Comparison of ENCODE assay signal across 8 cellular contexts in the genomic region with DNA sequence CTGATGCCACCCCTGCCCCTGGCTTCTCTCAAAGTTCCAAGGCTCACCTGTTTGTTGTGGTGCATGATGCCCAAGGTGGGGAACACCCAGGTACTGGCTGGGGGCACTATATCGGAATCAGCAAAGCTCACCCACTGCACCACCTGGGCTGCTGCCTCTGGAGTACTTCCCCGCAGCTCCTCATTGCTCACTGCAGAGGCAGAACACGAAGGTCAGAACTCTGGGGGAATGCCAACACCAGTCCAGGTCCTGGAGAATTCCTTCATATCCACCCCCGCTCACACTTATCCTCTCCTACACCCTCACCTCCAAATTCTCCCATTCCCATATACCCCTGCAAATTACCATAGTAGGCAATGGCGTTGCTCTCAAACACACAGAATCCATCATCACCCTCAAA. TPM values are rescaled to one million over a fixed set of nuclear protein-coding genes. Genes with fewer than 3 reads are reported as not detected.
A peak's percentile ranks its signal among the peaks of the same experiment; 100 is the strongest.
DNase-seq lines count a peak whose midpoint lies in the region; ATAC-seq, FAIRE-seq and TF ChIP-seq lines count a peak whose summit lies in the region.
"Not testable (repeated sequence)": the region's sequence is repeated elsewhere in the genome, so short reads cannot be mapped to it uniquely, and the experiment has no call there.

No MANE protein-coding gene starts in this region.

- CTCF ChIA-PET in PC-9 (lab: Charles Lee) = interaction anchor here (1.9 kb wide), 1 partner anchor 11 kb away, joined by 5 read pairs; no protein-coding TSS in a partner anchor
- CTCF ChIA-PET in activated CD4-positive, alpha-beta memory T cell treated with anti-CD3 and anti-CD28 coated beads, Interleukin-2, amount 10 ng/mL, durations not matched to agents 7 days and 5 days (lab: Charles Lee) = interaction anchor here (0.9 to 2.6 kb wide), 4 partner anchors 11 to 146 kb away, joined by 3 to 13 read pairs (median 7); no protein-coding TSS in a partner anchor

- not testable (repeated sequence) for H3K9me2 ChIP-seq in PC-9 (ENCODE audit: insufficient read depth)

- not testable (repeated sequence) for H2AFZ ChIP-seq in PC-9; astrocyte (ENCODE audit: low read depth, low read length); fibroblast of lung (ENCODE audit: low read length)

- POLR2A ChIA-PET in PC-9 (lab: Charles Lee; ENCODE audit: unreplicated experiment) = not testable (repeated sequence)
- POLR2A ChIA-PET in activated CD4-positive, alpha-beta memory T cell treated with anti-CD3 and anti-CD28 coated beads, Interleukin-2, amount 10 ng/mL, durations not matched to agents 7 days and 5 days (lab: Charles Lee) = interaction anchor here (1.8 to 6.8 kb wide), 4 partner anchors 15 to 147 kb away, joined by 5 to 130 read pairs (median 16); partner anchors contain the start of gene TUT1

- peak overlapping the region; percentile 96 for H3K9ac ChIP-seq in astrocyte (ENCODE audit: low read length)
- not testable (repeated sequence) for H3K9ac ChIP-seq in fibroblast of lung (ENCODE audit: insufficient read depth, low read length)

- not testable (repeated sequence) for H3K9me3 Mint-ChIP-seq in CD4-positive, CD25-positive, alpha-beta regulatory T cell; activated CD4-positive, alpha-beta memory T cell treated with anti-CD3 and anti-CD28 coated beads, Interleukin-2, amount 10 ng/mL, durations not matched to agents 7 days and 5 days; astrocyte (ENCODE audit: unreplicated experiment); natural killer cell treated with Interleukin-12 subunit alpha and Interleukin-12 subunit beta and Interleukin-15 and Interleukin-18, amount 100 ng/mL, for 72 hours; stimulated activated naive B cell treated with anti-CD40 and anti-IgM and Interleukin-4, amounts not matched to agents 10 μg/mL and 1 μg/mL and 100 μg/mL, for 72 hours

- peaks cover 77% of the 10 kb centered on the region for H3F3A ChIP-seq in PC-9 (ENCODE audit: insufficient read depth, low read depth)

- peaks cover 37% of the 10 kb centered on the region for H3K36me3 Mint-ChIP-seq in CD4-positive, CD25-positive, alpha-beta regulatory T cell
- H3K36me3 Mint-ChIP-seq in activated CD4-positive, alpha-beta memory T cell treated with anti-CD3 and anti-CD28 coated beads, Interleukin-2, amount 10 ng/mL, durations not matched to agents 7 days and 5 days (ENCODE audit: low read depth) = peaks cover 77% of the 10 kb centered on the region
- peaks cover 37% of the 10 kb centered on the region for H3K36me3 Mint-ChIP-seq in astrocyte (ENCODE audit: low read depth, unreplicated experiment)
- peaks cover 45% of the 10 kb centered on the region for H3K36me3 Mint-ChIP-seq in natural killer cell treated with Interleukin-12 subunit alpha and Interleukin-12 subunit beta and Interleukin-15 and Interleukin-18, amount 100 ng/mL, for 72 hours
- H3K36me3 Mint-ChIP-seq in stimulated activated naive B cell treated with anti-CD40 and anti-IgM and Interleukin-4, amounts not matched to agents 10 μg/mL and 1 μg/mL and 100 μg/mL, for 72 hours = peaks cover 62 to 73% of the 10 kb centered on the region in 2 donors

- not testable (repeated sequence) for TF ChIP-seq CTCF in HL-60 (IDR thresholded peaks at IDR 0.05; ENCODE audit: insufficient read depth, low read length); PC-9 (conservative IDR thresholded peaks at IDR 0.05); astrocyte (IDR thresholded peaks at IDR 0.05; ENCODE audit: insufficient read depth, low read depth, low read length); fibroblast of lung (conservative IDR thresholded peaks at IDR 0.05 in 1 of 2, IDR thresholded peaks at IDR 0.05 in 1 of 2; ENCODE audit: low read depth in 1 of 2, low read length in 2 of 2)

- not testable (repeated sequence) for H3K27me3 Mint-ChIP-seq in CD4-positive, CD25-positive, alpha-beta regulatory T cell; activated CD4-positive, alpha-beta memory T cell treated with anti-CD3 and anti-CD28 coated beads, Interleukin-2, amount 10 ng/mL, durations not matched to agents 7 days and 5 days; astrocyte (ENCODE audit: low read depth, unreplicated experiment); natural killer cell treated with Interleukin-12 subunit alpha and Interleukin-12 subunit beta and Interleukin-15 and Interleukin-18, amount 100 ng/mL, for 72 hours; stimulated activated naive B cell treated with anti-CD40 and anti-IgM and Interleukin-4, amounts not matched to agents 10 μg/mL and 1 μg/mL and 100 μg/mL, for 72 hours

- peaks cover 62% of the 10 kb centered on the region for H4K20me1 ChIP-seq in PC-9 (ENCODE audit: insufficient read depth)
- H4K20me1 ChIP-seq in astrocyte (ENCODE audit: insufficient read depth, low read length) = peaks cover 67% of the 10 kb centered on the region
- H4K20me1 ChIP-seq in fibroblast of lung (ENCODE audit: control insufficient read depth, extremely low read depth, insufficient read depth, low read length) = not testable (repeated sequence)

- peak overlapping the region; percentile 7 to 73 (median 31) for H3K27ac Mint-ChIP-seq in CD4-positive, CD25-positive, alpha-beta regulatory T cell
- H3K27ac Mint-ChIP-seq in activated CD4-positive, alpha-beta memory T cell treated with anti-CD3 and anti-CD28 coated beads, Interleukin-2, amount 10 ng/mL, durations not matched to agents 7 days and 5 days = peak overlapping the region; percentile 91
- H3K27ac Mint-ChIP-seq in astrocyte (ENCODE audit: unreplicated experiment) = peak overlapping the region; percentile 16
- peak overlapping the region; percentile 97 to 98 for H3K27ac Mint-ChIP-seq in natural killer cell treated with Interleukin-12 subunit alpha and Interleukin-12 subunit beta and Interleukin-15 and Interleukin-18, amount 100 ng/mL, for 72 hours
- peak overlapping the region; percentile 99 for H3K27ac Mint-ChIP-seq in stimulated activated naive B cell treated with anti-CD40 and anti-IgM and Interleukin-4, amounts not matched to agents 10 μg/mL and 1 μg/mL and 100 μg/mL, for 72 hours

- H3K36me3 ChIP-seq in CD4-positive, CD25-positive, alpha-beta regulatory T cell (ENCODE audit: control insufficient read depth, insufficient read depth, low read length) = peaks cover 54% of the 10 kb centered on the region
- H3K36me3 ChIP-seq in PC-9 (ENCODE audit: low read depth) (peaks cover 61% of the 10 kb centered on the region), astrocyte (ENCODE audit: insufficient read depth, low read length) (peaks cover 36% of the 10 kb centered on the region), fibroblast of lung (ENCODE audit: control insufficient read depth, insufficient read depth, low read length) (peaks cover 17% of the 10 kb centered on the region)

- BruUV-seq in PC-9 (replicated peaks; lab: Mats Ljungman, UMichigan) = not testable (repeated sequence)

- not testable (repeated sequence) for DNase-seq in CD4-positive, CD25-positive, alpha-beta regulatory T cell; HL-60 (ENCODE audit: low read depth in 1 of 2, low spot score in 1 of 2); PC-9; activated CD4-positive, alpha-beta memory T cell treated with anti-CD3 and anti-CD28 coated beads, Interleukin-2, amount 10 ng/mL, durations not matched to agents 7 days and 5 days; astrocyte (ENCODE audit: low read depth); fibroblast of lung (ENCODE audit: low read depth in 2 of 2); natural killer cell treated with Interleukin-12 subunit alpha and Interleukin-12 subunit beta and Interleukin-15 and Interleukin-18, amount 100 ng/mL, for 72 hours (ENCODE audit: low spot score); stimulated activated naive B cell treated with anti-CD40 and anti-IgM and Interleukin-4, amounts not matched to agents 10 μg/mL and 1 μg/mL and 100 μg/mL, for 72 hours

- not testable (repeated sequence) for FAIRE-seq in astrocyte (lab: Jason Lieb, UNC)

- H3K79me2 ChIP-seq in PC-9 (ENCODE audit: low read depth) (peaks cover 87% of the 10 kb centered on the region), astrocyte (ENCODE audit: insufficient read depth, low read length) (peaks cover 96% of the 10 kb centered on the region), fibroblast of lung (ENCODE audit: control insufficient read depth, insufficient read depth, low read length) (peaks cover 75% of the 10 kb centered on the region)

- peaks cover 35% of the 10 kb centered on the region for H3K4me1 ChIP-seq in CD4-positive, CD25-positive, alpha-beta regulatory T cell (ENCODE audit: control insufficient read depth, insufficient read depth, low read length, poor library complexity, severe bottlenecking)
- H3K4me1 ChIP-seq in PC-9 (replicated peaks; ENCODE audit: insufficient read depth) (peaks cover 41% of the 10 kb centered on the region), astrocyte (ENCODE audit: insufficient read depth, low read length) (peaks cover 35% of the 10 kb centered on the region), fibroblast of lung (ENCODE audit: control insufficient read depth, extremely low read depth, insufficient read depth, low read length) (peaks cover 13% of the 10 kb centered on the region)

- H3K9me3 ChIP-seq in CD4-positive, CD25-positive, alpha-beta regulatory T cell (ENCODE audit: control insufficient read depth in 2 of 2, low read length in 2 of 2); PC-9 (ENCODE audit: insufficient read depth, low read depth); astrocyte (ENCODE audit: insufficient read depth, low read depth, low read length); fibroblast of lung (ENCODE audit: control insufficient read depth, insufficient read depth, low read depth, low read length): not testable (repeated sequence)

- not testable (repeated sequence) for ATAC-seq in CD4-positive, CD25-positive, alpha-beta regulatory T cell (ENCODE audit: low read depth in 2 of 2); natural killer cell treated with Interleukin-12 subunit alpha and Interleukin-12 subunit beta and Interleukin-15 and Interleukin-18, amount 100 ng/mL, for 72 hours; stimulated activated naive B cell treated with anti-CD40 and anti-IgM and Interleukin-4, amounts not matched to agents 10 μg/mL and 1 μg/mL and 100 μg/mL, for 72 hours (replicated peaks)

- intact Hi-C loops in PC-9 (cut with micrococcal nuclease; ENCODE audit: unreplicated experiment) = loop anchor here (5.0 kb wide), 1 partner anchor 41 kb away; the partner anchor contains the start of genes EML3 and ROM1

- peaks cover 12 to 72% (median 45%) of the 10 kb centered on the region in 4 donors for H3K4me1 Mint-ChIP-seq in CD4-positive, CD25-positive, alpha-beta regulatory T cell
- H3K4me1 Mint-ChIP-seq in activated CD4-positive, alpha-beta memory T cell treated with anti-CD3 and anti-CD28 coated beads, Interleukin-2, amount 10 ng/mL, durations not matched to agents 7 days and 5 days = peaks cover 70% of the 10 kb centered on the region
- peaks cover 39% of the 10 kb centered on the region for H3K4me1 Mint-ChIP-seq in astrocyte (ENCODE audit: low read depth, unreplicated experiment)
- peaks cover 55 to 56% of the 10 kb centered on the region in 2 donors for H3K4me1 Mint-ChIP-seq in natural killer cell treated with Interleukin-12 subunit alpha and Interleukin-12 subunit beta and Interleukin-15 and Interleukin-18, amount 100 ng/mL, for 72 hours (ENCODE audit: low read depth in 2 of 2)
- H3K4me1 Mint-ChIP-seq in stimulated activated naive B cell treated with anti-CD40 and anti-IgM and Interleukin-4, amounts not matched to agents 10 μg/mL and 1 μg/mL and 100 μg/mL, for 72 hours = peaks cover 46 to 72% of the 10 kb centered on the region in 2 donors

- H3K27me3 ChIP-seq in CD4-positive, CD25-positive, alpha-beta regulatory T cell (ENCODE audit: control insufficient read depth, insufficient read depth, low read length); HL-60 (ENCODE audit: insufficient read depth, poor library complexity, severe bottlenecking); PC-9 (ENCODE audit: insufficient read depth, low read depth); astrocyte (ENCODE audit: insufficient read depth, low read length); fibroblast of lung (ENCODE audit: control insufficient read depth, insufficient read depth, low read length): not testable (repeated sequence)

- H3K4me3 ChIP-seq in CD4-positive, CD25-positive, alpha-beta regulatory T cell (ENCODE audit: low read depth, low read length); fibroblast of lung (replicated peaks in 1 of 4; ENCODE audit: control extremely low read depth in 1 of 4, insufficient read depth in 1 of 4, low read depth in 3 of 4, low read length in 4 of 4): not testable (repeated sequence)
- H3K4me3 ChIP-seq in HL-60 (replicated peaks; ENCODE audit: insufficient read depth, low read length) (peak overlapping the region; percentile 15; the same call in 1 of the 2 replicates), PC-9 (peak overlapping the region; percentile 92; the same call in 1 of the 2 replicates), astrocyte (ENCODE audit: insufficient read depth, low read depth, low read length) (peak overlapping the region; percentile 95)

- H3K4me2 ChIP-seq in PC-9 (peak overlapping the region; percentile 93), astrocyte (ENCODE audit: low read length) (peak overlapping the region; percentile 92), fibroblast of lung (ENCODE audit: extremely low read depth, insufficient read depth, low read length) (peak overlapping the region; percentile 23)

- peak overlapping the region in 3 of 4 donors; percentile 20 to 96 (median 63) for H3K4me3 Mint-ChIP-seq in CD4-positive, CD25-positive, alpha-beta regulatory T cell
- peak overlapping the region; percentile 94 for H3K4me3 Mint-ChIP-seq in activated CD4-positive, alpha-beta memory T cell treated with anti-CD3 and anti-CD28 coated beads, Interleukin-2, amount 10 ng/mL, durations not matched to agents 7 days and 5 days
- H3K4me3 Mint-ChIP-seq in astrocyte (ENCODE audit: unreplicated experiment) = peak overlapping the region; percentile 100
- peak overlapping the region; percentile 97 for H3K4me3 Mint-ChIP-seq in natural killer cell treated with Interleukin-12 subunit alpha and Interleukin-12 subunit beta and Interleukin-15 and Interleukin-18, amount 100 ng/mL, for 72 hours
- peak overlapping the region; percentile 94 to 97 for H3K4me3 Mint-ChIP-seq in stimulated activated naive B cell treated with anti-CD40 and anti-IgM and Interleukin-4, amounts not matched to agents 10 μg/mL and 1 μg/mL and 100 μg/mL, for 72 hours

- H3K27ac ChIP-seq in CD4-positive, CD25-positive, alpha-beta regulatory T cell (ENCODE audit: insufficient read depth, low read length, poor library complexity, severe bottlenecking); astrocyte (ENCODE audit: low read depth, low read length); fibroblast of lung (ENCODE audit: insufficient read depth, low read length): not testable (repeated sequence)
- H3K27ac ChIP-seq in HL-60 (replicated peaks) (peak overlapping the region; percentile 85), PC-9 (peak overlapping the region; percentile 86)

RNA-seq across cellular contexts. Expression of gene EEF1G, which starts 2.2 kb away (rescaled TPM):
- 1,198 TPM for total RNA-seq in CD4-positive, CD25-positive, alpha-beta regulatory T cell
- 1,000 to 10,000 TPM in 3 of 4 donors, 100 to 1,000 TPM in 1; 775 to 1,680 (median 1,413) TPM for polyA plus RNA-seq in CD4-positive, CD25-positive, alpha-beta regulatory T cell
- total RNA-seq in PC-9 (2021) = 1,773 and 2,008 TPM in 2 replicates
- total RNA-seq in activated CD4-positive, alpha-beta memory T cell treated with anti-CD3 and anti-CD28 coated beads, Interleukin-2, amount 10 ng/mL, durations not matched to agents 7 days and 5 days = 100 to 1,000 TPM; 991 to 999 TPM
- 1,185 and 1,298 TPM in 2 replicates for total RNA-seq in astrocyte
- total RNA-seq in fibroblast of lung = 1,405 and 1,825 TPM in 2 replicates
- 1,308 and 1,333 TPM in 2 replicates for polyA plus RNA-seq in fibroblast of lung
- polyA plus RNA-seq in fibroblast of lung (2012) = 1,642 and 1,675 TPM in 2 replicates
- polyA minus RNA-seq in fibroblast of lung (ENCODE audit: low replicate concordance) = 2,187 and 2,476 TPM in 2 replicates
- total RNA-seq in natural killer cell treated with Interleukin-12 subunit alpha and Interleukin-12 subunit beta and Interleukin-15 and Interleukin-18, amount 100 ng/mL, for 72 hours = 1,000 to 10,000 TPM in 1 of 2 donors, 100 to 1,000 TPM in 1; 898 to 1,016 TPM

RNA-seq across cellular contexts. Expression of gene TUT1, which starts 19.8 kb away (rescaled TPM):
- total RNA-seq in CD4-positive, CD25-positive, alpha-beta regulatory T cell = 22.0 TPM
- polyA plus RNA-seq in CD4-positive, CD25-positive, alpha-beta regulatory T cell = 10 to 100 TPM in 3 of 4 donors, 1 to 10 TPM in 1; 6.5 to 11.9 (median 10.9) TPM
- total RNA-seq in PC-9 (2021) (39.3 and 40.5 TPM in 2 replicates), astrocyte (16.8 and 18.3 TPM in 2 replicates), fibroblast of lung (6.9 and 7.8 TPM in 2 replicates)
- total RNA-seq in activated CD4-positive, alpha-beta memory T cell treated with anti-CD3 and anti-CD28 coated beads, Interleukin-2, amount 10 ng/mL, durations not matched to agents 7 days and 5 days = 10 to 100 TPM; 23.7 to 25.2 TPM
- 5.5 and 6.8 TPM in 2 replicates for polyA plus RNA-seq in fibroblast of lung
- 7.1 and 9.5 TPM in 2 replicates for polyA plus RNA-seq in fibroblast of lung (2012)
- polyA minus RNA-seq in fibroblast of lung (ENCODE audit: low replicate concordance) = 5.9 and 7.1 TPM in 2 replicates
- 10 to 100 TPM; 24.1 to 35.7 TPM for total RNA-seq in natural killer cell treated with Interleukin-12 subunit alpha and Interleukin-12 subunit beta and Interleukin-15 and Interleukin-18, amount 100 ng/mL, for 72 hours

RNA-seq across cellular contexts. Expression of gene AHNAK, which starts 24.9 kb away (rescaled TPM):
- total RNA-seq in CD4-positive, CD25-positive, alpha-beta regulatory T cell = 852 TPM
- 10 to 100 TPM; 22.3 to 59.3 (median 39.5) TPM for polyA plus RNA-seq in CD4-positive, CD25-positive, alpha-beta regulatory T cell
- 632 and 734 TPM in 2 replicates for total RNA-seq in PC-9 (2021)
- total RNA-seq in activated CD4-positive, alpha-beta memory T cell treated with anti-CD3 and anti-CD28 coated beads, Interleukin-2, amount 10 ng/mL, durations not matched to agents 7 days and 5 days = 100 to 1,000 TPM; 323 to 360 TPM
- 305 and 378 TPM in 2 replicates for total RNA-seq in astrocyte
- total RNA-seq in fibroblast of lung = 396 and 762 TPM in 2 replicates
- 209 and 220 TPM in 2 replicates for polyA plus RNA-seq in fibroblast of lung
- polyA plus RNA-seq in fibroblast of lung (2012) = 281 and 392 TPM in 2 replicates
- 340 and 357 TPM in 2 replicates for polyA minus RNA-seq in fibroblast of lung (ENCODE audit: low replicate concordance)
- total RNA-seq in natural killer cell treated with Interleukin-12 subunit alpha and Interleukin-12 subunit beta and Interleukin-15 and Interleukin-18, amount 100 ng/mL, for 72 hours = 10 to 100 TPM; 49.2 to 60.0 TPM

RNA-seq across cellular contexts. Expression of gene MTA2, which starts 30.2 kb away (rescaled TPM):
- 172 TPM for total RNA-seq in CD4-positive, CD25-positive, alpha-beta regulatory T cell
- polyA plus RNA-seq in CD4-positive, CD25-positive, alpha-beta regulatory T cell = 10 to 100 TPM; 30.3 to 38.6 (median 33.9) TPM
- total RNA-seq in PC-9 (2021) (96.6 and 120 TPM in 2 replicates), astrocyte (123 and 136 TPM in 2 replicates), fibroblast of lung (117 and 124 TPM in 2 replicates)
- 100 to 1,000 TPM; 226 TPM for total RNA-seq in activated CD4-positive, alpha-beta memory T cell treated with anti-CD3 and anti-CD28 coated beads, Interleukin-2, amount 10 ng/mL, durations not matched to agents 7 days and 5 days
- polyA plus RNA-seq in fibroblast of lung = 31.4 and 33.6 TPM in 2 replicates
- 65.0 and 77.5 TPM in 2 replicates for polyA plus RNA-seq in fibroblast of lung (2012)
- 73.0 and 89.7 TPM in 2 replicates for polyA minus RNA-seq in fibroblast of lung (ENCODE audit: low replicate concordance)
- total RNA-seq in natural killer cell treated with Interleukin-12 subunit alpha and Interleukin-12 subunit beta and Interleukin-15 and Interleukin-18, amount 100 ng/mL, for 72 hours = 100 to 1,000 TPM; 234 to 259 TPM

RNA-seq across cellular contexts. Expression of gene EML3, which starts 41.1 kb away (rescaled TPM):
- 165 TPM for total RNA-seq in CD4-positive, CD25-positive, alpha-beta regulatory T cell
- polyA plus RNA-seq in CD4-positive, CD25-positive, alpha-beta regulatory T cell = 10 to 100 TPM; 16.1 to 23.2 (median 16.4) TPM
- total RNA-seq in PC-9 (2021) = 83.2 and 84.2 TPM in 2 replicates
- 100 to 1,000 TPM; 121 to 122 TPM for total RNA-seq in activated CD4-positive, alpha-beta memory T cell treated with anti-CD3 and anti-CD28 coated beads, Interleukin-2, amount 10 ng/mL, durations not matched to agents 7 days and 5 days
- total RNA-seq in astrocyte = 25.5 and 29.8 TPM in 2 replicates
- 17.5 and 20.5 TPM in 2 replicates for total RNA-seq in fibroblast of lung
- polyA plus RNA-seq in fibroblast of lung = 17.8 and 22.6 TPM in 2 replicates
- 27.5 and 34.0 TPM in 2 replicates for polyA plus RNA-seq in fibroblast of lung (2012)
- polyA minus RNA-seq in fibroblast of lung (ENCODE audit: low replicate concordance) = 37.1 and 108 TPM in 2 replicates
- total RNA-seq in natural killer cell treated with Interleukin-12 subunit alpha and Interleukin-12 subunit beta and Interleukin-15 and Interleukin-18, amount 100 ng/mL, for 72 hours = 100 to 1,000 TPM; 122 to 205 TPM

Comparison
In these comparisons a context has a peak if more than half of its experiments do, and no peak if none do; other contexts are left out.
1. H3K27ac Mint-ChIP-seq: peak in every context shown above with its lines; median percentile 99 in stimulated activated naive B cell treated with anti-CD40 and anti-IgM and Interleukin-4, amounts not matched to agents 10 μg/mL and 1 μg/mL and 100 μg/mL, for 72 hours; 98 in natural killer cell treated with Interleukin-12 subunit alpha and Interleukin-12 subunit beta and Interleukin-15 and Interleukin-18, amount 100 ng/mL, for 72 hours; 91 in activated CD4-positive, alpha-beta memory T cell treated with anti-CD3 and anti-CD28 coated beads, Interleukin-2, amount 10 ng/mL, durations not matched to agents 7 days and 5 days; 31 in CD4-positive, CD25-positive, alpha-beta regulatory T cell; 16 in astrocyte.
2. H3K4me2 ChIP-seq: peak in every context shown above with its lines; median percentile 93 in PC-9; 92 in astrocyte; 23 in fibroblast of lung.